8 cellular contexts compared by ENCODE assay signal in genomic region chr2:169694113-169694893, GRCh38. TPM values are rescaled to one million over a fixed set of nuclear protein-coding genes. Genes with fewer than 3 reads are reported as not detected.
A peak's percentile ranks its signal among the peaks of the same experiment; 100 is the strongest.
DNase-seq lines count a peak whose midpoint lies in the region; ATAC-seq and TF ChIP-seq lines count a peak whose summit lies in the region.

A gene with protein sequence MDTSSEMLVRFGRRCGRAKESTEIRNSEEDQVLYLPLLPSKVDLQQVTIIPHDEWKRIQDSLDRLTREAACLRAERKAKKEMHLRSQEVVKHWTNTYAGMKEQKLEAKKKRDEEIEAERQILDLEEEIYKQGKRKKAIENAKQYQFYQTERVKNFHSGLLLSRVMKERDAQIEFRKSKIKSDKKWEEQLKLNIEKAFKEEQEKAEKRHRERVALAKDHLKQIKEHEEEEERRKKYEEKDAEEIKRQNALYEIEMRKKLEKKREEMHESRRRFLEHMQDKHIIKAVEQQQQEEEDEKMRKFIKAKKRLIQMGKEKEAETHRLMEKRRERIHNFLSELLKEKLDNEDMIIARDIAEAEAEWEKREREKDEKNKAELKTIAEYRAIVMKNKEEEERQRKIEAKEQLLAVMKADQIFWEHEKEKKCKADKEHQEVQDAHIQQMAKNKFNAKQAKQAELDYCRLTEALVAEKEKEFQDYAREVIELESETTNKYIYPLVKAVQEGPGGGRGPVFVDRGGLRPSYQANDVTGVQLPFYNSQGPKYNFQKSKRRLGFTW (minus strand): TSS chr2:169694405. CDS start chr2:169694327, 78 bp downstream.
Gene PHOSPHO2 (plus strand): TSS chr2:169694469. CDS start chr2:169700972, 6,503 bp downstream.

- H3K27ac ChIP-seq in RWPE2 (ENCODE audit: poor library complexity, severe bottlenecking), result peak within 1 kb of the TSS; percentile 20

- peaks cover 6 to 19% of the 10 kb centered on the region in 2 donors for H3K4me1 Mint-ChIP-seq in natural killer cell treated with Interleukin-12 subunit alpha and Interleukin-12 subunit beta and Interleukin-15 and Interleukin-18, amount 100 ng/mL, for 72 hours (ENCODE audit: low read depth in 2 of 2)

- no peaks in the 10 kb centered on the region for H3K9me3 Mint-ChIP-seq in natural killer cell treated with Interleukin-12 subunit alpha and Interleukin-12 subunit beta and Interleukin-15 and Interleukin-18, amount 100 ng/mL, for 72 hours

- H3K4me2 ChIP-seq in Loucy (ENCODE audit: low read depth, low read length, poor library complexity, severe bottlenecking), result peak within 1 kb of the TSS; percentile 77

- peaks cover 1% of the 10 kb centered on the region; the same call in 1 of the 2 replicates for H3K27me3 ChIP-seq in H7 (ENCODE audit: control insufficient read depth, insufficient read depth, low read length)
- H3K27me3 ChIP-seq in Loucy (ENCODE audit: insufficient read depth, low read length, poor library complexity, severe bottlenecking), result no peaks in the 10 kb centered on the region
- H3K27me3 ChIP-seq in RWPE2 (ENCODE audit: insufficient read depth, poor library complexity, severe bottlenecking), result no peaks in the 10 kb centered on the region

- peak within 1 kb of the TSS; percentile 94 for H3K4me3 ChIP-seq in H7 (ENCODE audit: insufficient read depth, low read depth, low read length)
- peak within 1 kb of the TSS; percentile 79 for H3K4me3 ChIP-seq in Loucy (ENCODE audit: low read length, poor library complexity, severe bottlenecking)
- peak within 1 kb of the TSS; percentile 73 for H3K4me3 ChIP-seq in RWPE2 (ENCODE audit: severe bottlenecking)
- peak within 1 kb of the TSS; percentile 94 for H3K4me3 ChIP-seq in fibroblast of the aortic adventitia (ENCODE audit: low read depth, low read length)

- peak; percentile 99 for ATAC-seq in RWPE2 (ENCODE audit: low read depth)
- ATAC-seq in natural killer cell treated with Interleukin-12 subunit alpha and Interleukin-12 subunit beta and Interleukin-15 and Interleukin-18, amount 100 ng/mL, for 72 hours, result peak; percentile 100

- DNase-seq in ELR (ENCODE audit: low read depth) (peak; percentile 97), H7 (peak; percentile 93), RWPE2 (ENCODE audit: low spot score) (peak; percentile 97), fibroblast of the aortic adventitia (ENCODE audit: low read depth) (peak; percentile 95)
- peak; percentile 96 for DNase-seq in activated effector memory CD4-positive, alpha-beta T cell treated with Interleukin-2 at 50 U/mL for 16 hours
- peak; percentile 99 for DNase-seq in natural killer cell treated with Interleukin-12 subunit alpha and Interleukin-12 subunit beta and Interleukin-15 and Interleukin-18, amount 100 ng/mL, for 72 hours (ENCODE audit: low spot score)
- DNase-seq in stimulated activated naive CD4-positive, alpha-beta T cell treated with Interleukin-2 at 50 U/mL for 16 hours (lab: John Stamatoyannopoulos, UW), result peak; percentile 99

- peaks cover 12% of the 10 kb centered on the region for H3K4me1 ChIP-seq in Loucy (ENCODE audit: insufficient read depth, low read length, poor library complexity, severe bottlenecking)
- H3K4me1 ChIP-seq in RWPE2 (ENCODE audit: insufficient read depth, poor library complexity, severe bottlenecking), result no peaks in the 10 kb centered on the region

- H3K9me3 ChIP-seq in Loucy (ENCODE audit: insufficient read depth, low read depth, low read length) (no peaks in the 10 kb centered on the region), RWPE2 (ENCODE audit: severe bottlenecking) (no peaks in the 10 kb centered on the region)

- peak within 1 kb of the TSS; percentile 91 for H2AFZ ChIP-seq in Loucy (ENCODE audit: low read length)

- TF ChIP-seq CTCF in Loucy (conservative IDR thresholded peaks at IDR 0.05; ENCODE audit: low read length), result no peak
- TF ChIP-seq CTCF in RWPE2 (IDR thresholded peaks at IDR 0.05; ENCODE audit: poor library complexity, severe bottlenecking), result no peak
- no peak for TF ChIP-seq CTCF in fibroblast of the aortic adventitia (IDR thresholded peaks at IDR 0.05; ENCODE audit: insufficient read depth, low read length)

- no peaks in the 10 kb centered on the region for H3K9me2 ChIP-seq in Loucy (replicated peaks; ENCODE audit: low read depth, low read length)

- H3K9ac ChIP-seq in Loucy (ENCODE audit: low read depth, low read length, poor library complexity, severe bottlenecking), result peak within 1 kb of the TSS; percentile 77

- H3K36me3 ChIP-seq in H7 (replicated peaks; ENCODE audit: control insufficient read depth, insufficient read depth, low read length), result no peaks in the 10 kb centered on the region
- H3K36me3 ChIP-seq in Loucy (ENCODE audit: insufficient read depth, low read length), result no peaks in the 10 kb centered on the region
- H3K36me3 ChIP-seq in RWPE2 (ENCODE audit: low read depth), result peaks cover 28% of the 10 kb centered on the region

- peak within 1 kb of the TSS; percentile 89 to 94 for H3K27ac Mint-ChIP-seq in natural killer cell treated with Interleukin-12 subunit alpha and Interleukin-12 subunit beta and Interleukin-15 and Interleukin-18, amount 100 ng/mL, for 72 hours

- H3K79me2 ChIP-seq in Loucy (ENCODE audit: insufficient read depth, low read length), result no peaks in the 10 kb centered on the region

- peak within 1 kb of the TSS; percentile 99 for H3K4me3 Mint-ChIP-seq in natural killer cell treated with Interleukin-12 subunit alpha and Interleukin-12 subunit beta and Interleukin-15 and Interleukin-18, amount 100 ng/mL, for 72 hours

- H3K36me3 Mint-ChIP-seq in natural killer cell treated with Interleukin-12 subunit alpha and Interleukin-12 subunit beta and Interleukin-15 and Interleukin-18, amount 100 ng/mL, for 72 hours, result peaks cover 12% of the 10 kb centered on the region

- no peaks in the 10 kb centered on the region for H4K20me1 ChIP-seq in Loucy (ENCODE audit: insufficient read depth, low read length, poor library complexity, severe bottlenecking)

- H3K27me3 Mint-ChIP-seq in natural killer cell treated with Interleukin-12 subunit alpha and Interleukin-12 subunit beta and Interleukin-15 and Interleukin-18, amount 100 ng/mL, for 72 hours, result peaks cover 14 to 17% of the 10 kb centered on the region in 2 donors

- H3F3A ChIP-seq in Loucy (ENCODE audit: low read depth), result no peaks in the 10 kb centered on the region

RNA-seq across cellular contexts. Expression of the first gene that starts in this region (rescaled TPM):
- total RNA-seq in H7 (2014; rRNA removed; shearing (Covaris generic)), result 0.28 TPM in 1 of 2 replicates, not detected in the other
- 0.09 TPM in 1 of 2 replicates, not detected in the other for total RNA-seq in fibroblast of the aortic adventitia (ENCODE audit: low replicate concordance)
- total RNA-seq in natural killer cell treated with Interleukin-12 subunit alpha and Interleukin-12 subunit beta and Interleukin-15 and Interleukin-18, amount 100 ng/mL, for 72 hours, result under 1 TPM; 0.12 to 0.59 TPM

RNA-seq across cellular contexts. Expression of gene PHOSPHO2, which starts in this region (rescaled TPM):
- 2.4 and 3.8 TPM in 2 replicates for total RNA-seq in H7 (2014; rRNA removed; shearing (Covaris generic))
- total RNA-seq in fibroblast of the aortic adventitia (ENCODE audit: low replicate concordance), result 5.2 and 12.0 TPM in 2 replicates
- 1 to 10 TPM; 2.6 to 4.4 TPM for total RNA-seq in natural killer cell treated with Interleukin-12 subunit alpha and Interleukin-12 subunit beta and Interleukin-15 and Interleukin-18, amount 100 ng/mL, for 72 hours

Comparison
In these comparisons a context has a peak if more than half of its experiments do, and no peak if none do; other contexts are left out.
1. Peak in every context shown above with its lines: DNase-seq, ATAC-seq, H3K4me3 ChIP-seq and H3K27ac ChIP-seq.